ENCODE assay signal across 13 cellular contexts in the genomic region with DNA sequence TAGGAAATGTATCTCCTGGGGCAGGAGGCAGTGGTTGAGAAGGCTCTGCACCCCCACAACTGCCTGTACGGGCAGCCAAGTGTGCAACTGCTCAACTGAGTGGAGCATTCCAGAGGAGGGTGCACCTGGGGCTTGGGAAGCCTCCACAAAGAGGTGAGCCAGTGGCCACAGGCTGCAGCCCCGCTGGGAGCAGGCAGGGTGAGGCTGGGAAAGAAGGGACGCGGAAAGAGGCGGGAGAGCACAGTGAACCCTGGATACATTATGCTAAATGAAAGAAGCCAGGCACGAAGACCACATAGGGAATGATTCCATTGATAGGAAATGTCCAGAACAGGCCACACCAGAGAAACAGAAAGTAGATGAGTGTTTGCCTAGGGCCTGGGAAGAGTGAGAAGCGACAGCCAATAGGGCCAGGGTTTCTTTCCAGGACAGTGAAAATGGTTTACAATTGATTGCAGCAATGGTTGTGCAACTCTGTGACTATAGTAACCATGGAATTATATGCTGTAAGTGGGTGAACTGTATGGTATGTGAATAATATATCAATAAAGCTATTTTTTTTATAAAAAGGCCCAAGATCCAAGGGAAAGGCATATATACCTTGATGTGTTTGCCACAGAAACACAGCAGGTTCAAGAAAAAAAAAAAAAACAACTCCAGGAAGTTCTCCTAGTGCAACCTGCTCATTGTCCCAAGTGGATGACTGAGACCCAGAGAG.
A peak's percentile ranks its signal among the peaks of the same experiment; 100 is the strongest.
DNase-seq lines count a peak whose midpoint lies in the region; ATAC-seq, FAIRE-seq and TF ChIP-seq lines count a peak whose summit lies in the region.
"Had no signal": no experiment of that assay in that cellular context is flagged by ENCODE, and none has a peak within 500 bp of the region (broad histone marks: within the 10 kb centered on the region; RNA-seq: fewer than 3 reads in every experiment).

No MANE protein-coding gene starts in this region.

- H3K27ac ChIP-seq in K562 (ENCODE audit: extremely low read depth, low read depth, low read length) (no peak overlapping the region), small intestine (ENCODE audit: low read depth in 1 of 2, low read length in 1 of 2) (peak overlapping the region; percentile 67 to 72), sigmoid colon (no peak overlapping the region)

- peaks cover 10% of the 10 kb centered on the region for H3K27me3 Mint-ChIP-seq in chondrocyte (ENCODE audit: low read depth)

- DNase-seq in NCI-H510A treated with DMSO at 0.1 percent for 48 hours (lab: John Stamatoyannopoulos, UW) (peak; percentile 16), NCI-H510A (lab: John Stamatoyannopoulos, UW) (no peak), K562 (ENCODE audit: extremely low read depth in 1 of 4, low spot score in 3 of 4) (no peak), kidney epithelial cell (ENCODE audit: low read depth) (peak; percentile 72), small intestine (peak; percentile 71), chondrocyte (ENCODE audit: low spot score) (no peak), HUDEP-2 (lab: John Stamatoyannopoulos, UW; ENCODE audit: unreplicated experiment in 76 of 76) (no peak), sigmoid colon (no peak)
- DNase-seq: activated naive CD8-positive, alpha-beta T cell treated with anti-CD3 and anti-CD28 coated beads, Interleukin-2, amount 50 U/mL, for 24 hours; NK-92 treated with Interleukin-12 subunit alpha and Interleukin-12 subunit beta, amount 100 ng/mL, for 24 hours; T-helper 2 cell had no signal

- 0 out of 2 replicates have a peak, but pooled peaks cover 2% of the 10 kb centered on the region for H4K20me1 ChIP-seq in K562 (replicated peaks; ENCODE audit: control insufficient read depth, insufficient read depth, low read length)

- H3K9me1 ChIP-seq in K562 (ENCODE audit: control insufficient read depth, insufficient read depth, low read length), result no peaks in the 10 kb centered on the region

- no TSS peak for BruUV-seq in K562 (replicated peaks; lab: Mats Ljungman, UMichigan)

- no peak overlapping the region for H3K9ac ChIP-seq in K562 (ENCODE audit: insufficient read depth in 1 of 2, low read depth in 2 of 2, low read length in 2 of 2)

- WGBS in K562 (ENCODE audit: insufficient coverage, low coverage, missing lambda C conversion rate), result 0% methylated on average over 7 of the region's 7 CpGs
- 32 to 59% (median 37%) methylated on average over 7 of the region's 7 CpGs for WGBS in small intestine, 3 donors
- WGBS in sigmoid colon, 2 donors, result 72 to 74% methylated on average over 7 of the region's 7 CpGs

- POLR2A ChIA-PET in K562 (lab: Yijun Ruan, JAX), result no interaction called here

- no peak overlapping the region for H3K4me3 ChIP-seq in K562
- H3K4me3 ChIP-seq in kidney epithelial cell (ENCODE audit: low read depth, low read length), result no peak overlapping the region
- no peak overlapping the region for H3K4me3 ChIP-seq in small intestine (ENCODE audit: low read depth in 1 of 2, low read length in 2 of 2)
- no peak overlapping the region for H3K4me3 ChIP-seq in sigmoid colon
- H3K4me3 ChIP-seq: HAP-1 had no signal

- H3K36me3 ChIP-seq in K562 (ENCODE audit: control insufficient read depth, insufficient read depth, low read length), result no peaks in the 10 kb centered on the region
- no peaks in the 10 kb centered on the region for H3K36me3 ChIP-seq in kidney epithelial cell (ENCODE audit: control insufficient read depth, insufficient read depth, low read length)
- H3K36me3 ChIP-seq in small intestine (ENCODE audit: control insufficient read depth in 2 of 2, insufficient read depth in 2 of 2, low read length in 2 of 2), result no peaks in the 10 kb centered on the region
- no peaks in the 10 kb centered on the region for H3K36me3 ChIP-seq in sigmoid colon
- H3K36me3 ChIP-seq: HAP-1 had no signal

- no peak overlapping the region for H2AFZ ChIP-seq in K562 (ENCODE audit: low read depth, low read length)

- H3K27me3 ChIP-seq in K562 (ENCODE audit: control insufficient read depth in 2 of 2, insufficient read depth in 2 of 2, low read length in 2 of 2), result peaks cover 17 to 59% of the 10 kb centered on the region in 2 experiments
- no peaks in the 10 kb centered on the region for H3K27me3 ChIP-seq in kidney epithelial cell (ENCODE audit: control insufficient read depth, insufficient read depth, low read length)
- no peaks in the 10 kb centered on the region for H3K27me3 ChIP-seq in small intestine (ENCODE audit: control insufficient read depth in 2 of 2, insufficient read depth in 2 of 2, low read length in 2 of 2)
- no peaks in the 10 kb centered on the region for H3K27me3 ChIP-seq in sigmoid colon

- TF ChIP-seq POLR2A in K562 (conservative IDR thresholded peaks at IDR 0.05) (no peak), sigmoid colon (IDR thresholded peaks at IDR 0.05) (no peak)

- H3K79me2 ChIP-seq in K562 (ENCODE audit: control insufficient read depth, insufficient read depth, low read length), result no peaks in the 10 kb centered on the region

- in situ Hi-C loops in K562 (cut with MboI), result no loop called here

- peaks cover 19% of the 10 kb centered on the region for H3K4me1 Mint-ChIP-seq in chondrocyte (ENCODE audit: low read depth)
- H3K4me1 Mint-ChIP-seq: activated naive CD8-positive, alpha-beta T cell treated with anti-CD3 and anti-CD28 coated beads, Interleukin-2, amount 50 U/mL, for 24 hours had no signal

- H3K9me3 Mint-ChIP-seq in chondrocyte (ENCODE audit: low read depth), result no peaks in the 10 kb centered on the region
- H3K9me3 Mint-ChIP-seq: activated naive CD8-positive, alpha-beta T cell treated with anti-CD3 and anti-CD28 coated beads, Interleukin-2, amount 50 U/mL, for 24 hours had no signal

- no peaks in the 10 kb centered on the region for H3K9me3 ChIP-seq in K562 (replicated peaks; ENCODE audit: control insufficient read depth, insufficient read depth, low read depth, low read length)
- no peaks in the 10 kb centered on the region for H3K9me3 ChIP-seq in small intestine (ENCODE audit: control insufficient read depth, low read depth)
- H3K9me3 ChIP-seq in sigmoid colon, result no peaks in the 10 kb centered on the region

- ATAC-seq in K562, result peak; percentile 20; the same call in 2 of the 3 replicates
- ATAC-seq: activated naive CD8-positive, alpha-beta T cell treated with anti-CD3 and anti-CD28 coated beads, Interleukin-2, amount 50 U/mL, for 24 hours had no signal

- peaks cover 1% of the 10 kb centered on the region for H3K36me3 Mint-ChIP-seq in chondrocyte (ENCODE audit: low read depth)

- CTCF ChIA-PET in K562 (lab: Yijun Ruan, JAX; ENCODE audit: low intra/inter-chr PET ratio), result no interaction called here

- intact Hi-C loops in K562 (cut with micrococcal nuclease) (no loop called here), sigmoid colon (cut with DNase I) (no loop called here)

- no peak for TF ChIP-seq CTCF in K562 (IDR thresholded peaks at IDR 0.05 in 2 of 3, conservative IDR thresholded peaks at IDR 0.05 in 1 of 3; ENCODE audit: insufficient read depth in 2 of 3, low read depth in 1 of 3, low read length in 3 of 3)
- peak; percentile 3 for TF ChIP-seq CTCF in kidney epithelial cell (IDR thresholded peaks at IDR 0.05; ENCODE audit: insufficient read depth, low read length, poor library complexity, severe bottlenecking)
- no peak for TF ChIP-seq CTCF in chondrocyte (IDR thresholded peaks at IDR 0.05)
- no peak for TF ChIP-seq CTCF in sigmoid colon (IDR thresholded peaks at IDR 0.05)

- TF ChIP-seq EP300 in K562 (IDR thresholded peaks at IDR 0.05; ENCODE audit: low read length), result no peak
- no peak for TF ChIP-seq EP300 in sigmoid colon (IDR thresholded peaks at IDR 0.05)

- H3K27ac Mint-ChIP-seq in chondrocyte (ENCODE audit: unreplicated experiment), result no peak overlapping the region
- H3K27ac Mint-ChIP-seq: activated naive CD8-positive, alpha-beta T cell treated with anti-CD3 and anti-CD28 coated beads, Interleukin-2, amount 50 U/mL, for 24 hours had no signal

- no peak overlapping the region for H3K4me3 Mint-ChIP-seq in chondrocyte (ENCODE audit: unreplicated experiment)
- H3K4me3 Mint-ChIP-seq: activated naive CD8-positive, alpha-beta T cell treated with anti-CD3 and anti-CD28 coated beads, Interleukin-2, amount 50 U/mL, for 24 hours had no signal

- H3K4me2 ChIP-seq in K562 (ENCODE audit: insufficient read depth, low read length), result no peak overlapping the region

- H3K4me1 ChIP-seq in K562 (replicated peaks in 1 of 2; ENCODE audit: control insufficient read depth in 2 of 2, insufficient read depth in 2 of 2, low read length in 2 of 2) (no peaks in the 10 kb centered on the region), small intestine (ENCODE audit: control insufficient read depth in 2 of 2, insufficient read depth in 1 of 2, low read depth in 1 of 2, low read length in 1 of 2) (peaks cover 0 to 5% of the 10 kb centered on the region in 2 donors), sigmoid colon (peaks cover 0 to 8% (median 5%) of the 10 kb centered on the region in 4 donors)
- H3K4me1 ChIP-seq: HAP-1 had no signal

- FAIRE-seq in K562 (lab: Jason Lieb, UNC) (no peak), small intestine (lab: Jason Lieb, UNC) (no peak)
- FAIRE-seq: A204.1 had no signal

- no peak for TF ChIP-seq RAD21 in K562 (CRISPR knock-in tag; conservative IDR thresholded peaks at IDR 0.05 in 1 of 2, IDR thresholded peaks at IDR 0.05 in 1 of 2)

TF ChIP-seq in K562, 482 proteins besides CTCF, POLR2A, EP300 and RAD21:
- TF ChIP-seq CEBPG (CRISPR knock-in tag; IDR thresholded peaks at IDR 0.05) (no peak), CEBPG (tag; conservative IDR thresholded peaks at IDR 0.05 in 1 of 2, IDR thresholded peaks at IDR 0.05 in 1 of 2) (peak in 1 of 2 experiments; percentile 30; a peak in 1 of 4 replicates), CEBPB (tag; IDR thresholded peaks at IDR 0.05) (peak; percentile 32; the same call in 1 of the 2 replicates), LARP7 (IDR thresholded peaks at IDR 0.05) (no peak)
- TF ChIP-seq, protein P1, sequence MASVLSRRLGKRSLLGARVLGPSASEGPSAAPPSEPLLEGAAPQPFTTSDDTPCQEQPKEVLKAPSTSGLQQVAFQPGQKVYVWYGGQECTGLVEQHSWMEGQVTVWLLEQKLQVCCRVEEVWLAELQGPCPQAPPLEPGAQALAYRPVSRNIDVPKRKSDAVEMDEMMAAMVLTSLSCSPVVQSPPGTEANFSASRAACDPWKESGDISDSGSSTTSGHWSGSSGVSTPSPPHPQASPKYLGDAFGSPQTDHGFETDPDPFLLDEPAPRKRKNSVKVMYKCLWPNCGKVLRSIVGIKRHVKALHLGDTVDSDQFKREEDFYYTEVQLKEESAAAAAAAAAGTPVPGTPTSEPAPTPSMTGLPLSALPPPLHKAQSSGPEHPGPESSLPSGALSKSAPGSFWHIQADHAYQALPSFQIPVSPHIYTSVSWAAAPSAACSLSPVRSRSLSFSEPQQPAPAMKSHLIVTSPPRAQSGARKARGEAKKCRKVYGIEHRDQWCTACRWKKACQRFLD (CRISPR knock-in tag; IDR thresholded peaks at IDR 0.05), result no peak

Comparison
In these comparisons a context has a peak if more than half of its experiments do, and no peak if none do; other contexts are left out.
1. DNase-seq: peak in NCI-H510A treated with DMSO at 0.1 percent for 48 hours (single experiment), kidney epithelial cell (single experiment) and small intestine (single experiment); none in NCI-H510A (single experiment), K562 (0 of 4), chondrocyte (single experiment), HUDEP-2 (0 of 76) and sigmoid colon (single experiment).
2. H3K27ac ChIP-seq: peak in small intestine (2 of 2); none in K562 (single experiment) and sigmoid colon (0 of 4).